30 cellular contexts compared by ENCODE assay signal in the genomic region with DNA sequence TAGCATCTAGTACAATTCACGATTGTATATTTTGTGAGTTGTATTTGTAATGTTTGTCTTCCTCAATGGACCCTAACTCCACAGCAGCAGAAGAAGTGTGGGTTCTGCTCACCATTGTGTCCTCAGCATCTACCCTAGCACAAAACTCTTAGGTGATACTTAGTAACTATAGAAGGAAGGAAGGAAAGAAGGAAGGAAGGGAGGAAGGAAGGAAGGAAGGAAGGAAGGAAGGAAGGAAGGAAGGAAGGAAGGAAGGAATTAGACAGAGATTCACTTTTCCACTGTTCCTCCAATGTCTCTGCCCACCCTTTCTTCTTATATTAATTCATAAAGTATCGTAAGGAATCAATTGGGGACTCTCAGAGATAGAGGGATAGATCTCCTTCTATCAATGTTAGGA.
"Had no signal": no experiment of that assay in that cellular context is flagged by ENCODE, and none has a peak within 500 bp of the region (broad histone marks: within the 10 kb centered on the region; RNA-seq: fewer than 3 reads in every experiment).

No MANE protein-coding gene starts in this region.

- H3K4me3 ChIP-seq: left lung, mucosa of descending colon, pancreas, prostate gland, sigmoid colon, spleen, suprapubic skin, thoracic aorta, tibial nerve, uterus had no signal

- H3K27ac ChIP-seq: pancreas, sigmoid colon, spleen, suprapubic skin, tibial nerve, uterus had no signal

- H3K9me3 ChIP-seq: left lung, mucosa of descending colon, pancreas, prostate gland, sigmoid colon, spleen, suprapubic skin, thoracic aorta, tibial nerve, uterus had no signal

- ATAC-seq: left colon; left lung; mucosa of descending colon; naive thymus-derived CD4-positive, alpha-beta T cell; natural killer cell treated with Interleukin-12 subunit alpha and Interleukin-12 subunit beta and Interleukin-15 and Interleukin-18, amount 100 ng/mL, for 72 hours; pancreas; right cardiac atrium; stimulated activated effector memory CD8-positive, alpha-beta T cell treated with anti-CD3 and anti-CD28 coated beads, Interleukin-12 subunit alpha, Interleukin-12 subunit beta, amount 100 ng/mL, for 72 hours had no signal

- H3K4me3 Mint-ChIP-seq: immature natural killer cell; memory B cell; naive thymus-derived CD4-positive, alpha-beta T cell; natural killer cell treated with Interleukin-12 subunit alpha and Interleukin-12 subunit beta and Interleukin-15 and Interleukin-18, amount 100 ng/mL, for 72 hours; neural crest cell; stimulated activated effector memory CD8-positive, alpha-beta T cell treated with anti-CD3 and anti-CD28 coated beads, Interleukin-12 subunit alpha, Interleukin-12 subunit beta, amount 100 ng/mL, for 72 hours; stimulated activated naive CD8-positive, alpha-beta T cell treated with anti-CD3 and anti-CD28 coated beads, Interleukin-15, Interleukin-2, amounts not matched to agents 100 ng/mL and 50 ng/mL, for 24 hours; type B pancreatic cell had no signal

- FAIRE-seq: islet of Langerhans, kidney, pancreas, small intestine had no signal

- H3K36me3 Mint-ChIP-seq: immature natural killer cell; memory B cell; naive thymus-derived CD4-positive, alpha-beta T cell; stimulated activated effector memory CD8-positive, alpha-beta T cell treated with anti-CD3 and anti-CD28 coated beads, Interleukin-12 subunit alpha, Interleukin-12 subunit beta, amount 100 ng/mL, for 72 hours; type B pancreatic cell had no signal

- H3K27me3 Mint-ChIP-seq: memory B cell; naive thymus-derived CD4-positive, alpha-beta T cell; natural killer cell treated with Interleukin-12 subunit alpha and Interleukin-12 subunit beta and Interleukin-15 and Interleukin-18, amount 100 ng/mL, for 72 hours; type B pancreatic cell had no signal

- H3K9me3 Mint-ChIP-seq: neural crest cell, type B pancreatic cell had no signal

- H3K36me3 ChIP-seq: left lung, pancreas, prostate gland, sigmoid colon, spleen, suprapubic skin, thoracic aorta, tibial nerve, uterus had no signal

- H3K4me1 Mint-ChIP-seq: immature natural killer cell; memory B cell; naive thymus-derived CD4-positive, alpha-beta T cell; stimulated activated effector memory CD8-positive, alpha-beta T cell treated with anti-CD3 and anti-CD28 coated beads, Interleukin-12 subunit alpha, Interleukin-12 subunit beta, amount 100 ng/mL, for 72 hours had no signal

- H3K4me1 ChIP-seq: spleen, uterus had no signal

- H3K27ac Mint-ChIP-seq: immature natural killer cell; memory B cell; naive thymus-derived CD4-positive, alpha-beta T cell; natural killer cell treated with Interleukin-12 subunit alpha and Interleukin-12 subunit beta and Interleukin-15 and Interleukin-18, amount 100 ng/mL, for 72 hours; stimulated activated effector memory CD8-positive, alpha-beta T cell treated with anti-CD3 and anti-CD28 coated beads, Interleukin-12 subunit alpha, Interleukin-12 subunit beta, amount 100 ng/mL, for 72 hours; stimulated activated naive CD8-positive, alpha-beta T cell treated with anti-CD3 and anti-CD28 coated beads, Interleukin-15, Interleukin-2, amounts not matched to agents 100 ng/mL and 50 ng/mL, for 24 hours; type B pancreatic cell had no signal

- H3K27me3 ChIP-seq: left lung, pancreas, sigmoid colon, spleen, suprapubic skin, tibial nerve, uterus had no signal

- DNase-seq: hypothalamus; immature natural killer cell; kidney; left colon; left lung; midbrain; mucosa of descending colon; naive thymus-derived CD4-positive, alpha-beta T cell; nucleus accumbens; pancreas; posterior cingulate gyrus; retina; right cardiac atrium; sigmoid colon; small intestine; spleen; stimulated activated CD4-positive, alpha-beta T cell treated with anti-CD3 and anti-CD28 coated beads, Interleukin-4, amount 100 ng/mL, for 24 hours; stimulated activated naive CD4-positive, alpha-beta T cell; uterus had no signal
